ENCODE assay signal across 15 cellular contexts in genomic region chr13:98489446-98490194, GRCh38.
DNase-seq lines count a peak whose midpoint lies in the region; FAIRE-seq and TF ChIP-seq lines count a peak whose summit lies in the region.
"Had no signal": no experiment of that assay in that cellular context is flagged by ENCODE, and none has a peak within 500 bp of the region (broad histone marks: within the 10 kb centered on the region; RNA-seq: fewer than 3 reads in every experiment).

No MANE protein-coding gene starts in this region.

- POLR2A ChIA-PET in RWPE1 (lab: Yijun Ruan, JAX; ENCODE audit: low non-redundant PET): no interaction called here

- peaks cover 48% of the 10 kb centered on the region for H3K4me1 Mint-ChIP-seq in T-helper 2 cell treated with Interferon-gamma antibody and Interleukin-4, amounts not matched to agents 5 μg/mL and 100 μg/mL, for 36 hours (ENCODE audit: low read depth)

- no peaks in the 10 kb centered on the region for H3K9me3 ChIP-seq in kidney (ENCODE audit: control insufficient read depth in 1 of 2, low read length in 2 of 2)
- H3K9me3 ChIP-seq in stomach: no peaks in the 10 kb centered on the region
- H3K9me3 ChIP-seq: gastrocnemius medialis, left ventricle myocardium inferior, ovary had no signal

- no peaks in the 10 kb centered on the region for H3K9me3 Mint-ChIP-seq in T-helper 2 cell treated with Interferon-gamma antibody and Interleukin-4, amounts not matched to agents 5 μg/mL and 100 μg/mL, for 36 hours
- H3K9me3 Mint-ChIP-seq: activated CD4-positive, alpha-beta T cell treated with anti-CD3 and anti-CD28 coated beads, Interleukin-2, amount 10 ng/mL, durations not matched to agents 24 days and 14 days had no signal

- H3K4me3 ChIP-seq in kidney (ENCODE audit: low read length in 2 of 2): peak overlapping the region in 1 of 2 donors; percentile 2
- no peak overlapping the region for H3K4me3 ChIP-seq in stomach
- H3K4me3 ChIP-seq: gastrocnemius medialis, left ventricle myocardium inferior, ovary had no signal

- no peaks in the 10 kb centered on the region for H3K27me3 ChIP-seq in stomach
- H3K27me3 ChIP-seq: gastrocnemius medialis, ovary had no signal

- no peak overlapping the region for H3K9ac ChIP-seq in kidney (ENCODE audit: low read length in 2 of 2)

- H3K36me3 ChIP-seq in kidney (ENCODE audit: control insufficient read depth in 1 of 2, insufficient read depth in 2 of 2, low read length in 2 of 2) (peaks cover 0 to 4% of the 10 kb centered on the region in 2 donors), stomach (peaks cover 0 to 3% (median under 1%) of the 10 kb centered on the region in 4 donors)
- H3K36me3 ChIP-seq: gastrocnemius medialis, left ventricle myocardium inferior, ovary had no signal

- no peaks in the 10 kb centered on the region for H3K27me3 Mint-ChIP-seq in T-helper 2 cell treated with Interferon-gamma antibody and Interleukin-4, amounts not matched to agents 5 μg/mL and 100 μg/mL, for 36 hours (ENCODE audit: low read depth)
- H3K27me3 Mint-ChIP-seq: activated CD4-positive, alpha-beta T cell treated with anti-CD3 and anti-CD28 coated beads, Interleukin-2, amount 10 ng/mL, durations not matched to agents 24 days and 14 days had no signal

- no peak overlapping the region for H3K4me3 Mint-ChIP-seq in T-helper 2 cell treated with Interferon-gamma antibody and Interleukin-4, amounts not matched to agents 5 μg/mL and 100 μg/mL, for 36 hours
- H3K4me3 Mint-ChIP-seq: activated CD4-positive, alpha-beta T cell treated with anti-CD3 and anti-CD28 coated beads, Interleukin-2, amount 10 ng/mL, durations not matched to agents 24 days and 14 days had no signal

- TF ChIP-seq EP300 in stomach (IDR thresholded peaks at IDR 0.05): no peak

- peak overlapping the region; percentile 22; the same call in 1 of the 2 replicates for H3K27ac ChIP-seq in RWPE1
- H3K27ac ChIP-seq in kidney (ENCODE audit: low read depth in 2 of 2, low read length in 2 of 2): peak overlapping the region; percentile 35 to 51
- H3K27ac ChIP-seq in stomach: peak overlapping the region; percentile 36 to 50 (median 42)
- H3K27ac ChIP-seq: gastrocnemius medialis, left ventricle myocardium inferior, ovary had no signal

- CTCF ChIA-PET in RWPE1 (lab: Yijun Ruan, JAX): no interaction called here

- TF ChIP-seq CTCF in RWPE1 (conservative IDR thresholded peaks at IDR 0.05; ENCODE audit: low read depth): no peak
- TF ChIP-seq CTCF in kidney (IDR thresholded peaks at IDR 0.05; ENCODE audit: borderline replicate concordance, extremely low read depth, insufficient read depth): no peak
- TF ChIP-seq CTCF in stomach (IDR thresholded peaks at IDR 0.05): no peak

- no peak for TF ChIP-seq POLR2A in stomach (IDR thresholded peaks at IDR 0.05)

- H3K36me3 Mint-ChIP-seq in T-helper 2 cell treated with Interferon-gamma antibody and Interleukin-4, amounts not matched to agents 5 μg/mL and 100 μg/mL, for 36 hours (ENCODE audit: low read depth): peaks cover 5% of the 10 kb centered on the region

- 69 to 81% (median 76%) methylated on average over 8 of the region's 8 CpGs for WGBS in stomach, 5 donors

- H3K27ac Mint-ChIP-seq in T-helper 2 cell treated with Interferon-gamma antibody and Interleukin-4, amounts not matched to agents 5 μg/mL and 100 μg/mL, for 36 hours: peak overlapping the region; percentile 9

- H3K4me1 ChIP-seq in kidney (ENCODE audit: control insufficient read depth in 1 of 2, insufficient read depth in 1 of 2, low read depth in 1 of 2, low read length in 2 of 2) (peaks cover 31 to 39% of the 10 kb centered on the region in 2 donors), stomach (peaks cover 46 to 95% (median 66%) of the 10 kb centered on the region in 4 donors)

- intact Hi-C loops in kidney (cut with DNase I) (no loop called here), stomach (cut with DNase I; ENCODE audit: low total_unique reads) (no loop called here)

- no peak for FAIRE-seq in kidney (lab: Jason Lieb, UNC)
- FAIRE-seq: A204.1 had no signal

- no peak for DNase-seq in T-helper 2 cell treated with Interferon-gamma antibody and Interleukin-4, amounts not matched to agents 5 μg/mL and 100 μg/mL, for 36 hours (ENCODE audit: low spot score)
- DNase-seq in T-helper 2 cell (no peak), RWPE1 (ENCODE audit: low spot score) (no peak), kidney (no peak), stomach (no peak), NCI-H526 treated with DMSO at 0.1 percent for 48 hours (lab: John Stamatoyannopoulos, UW) (no peak), HK-2 (ENCODE audit: unreplicated experiment) (no peak)
- DNase-seq in stimulated activated CD4-positive, alpha-beta T cell treated with anti-CD3 and anti-CD28 coated beads, Interleukin-15, amount 100 ng/mL, for 24 hours: no peak
- DNase-seq: activated CD4-positive, alpha-beta T cell treated with anti-CD3 and anti-CD28 coated beads, Interleukin-2, amount 10 ng/mL, durations not matched to agents 24 days and 14 days; DMS79 treated with DMSO at 0.1 percent for 48 hours; gastrocnemius medialis; left ventricle myocardium inferior; NCI-H774; ovary had no signal
